17 cellular contexts compared by ENCODE assay signal in the genomic region with DNA sequence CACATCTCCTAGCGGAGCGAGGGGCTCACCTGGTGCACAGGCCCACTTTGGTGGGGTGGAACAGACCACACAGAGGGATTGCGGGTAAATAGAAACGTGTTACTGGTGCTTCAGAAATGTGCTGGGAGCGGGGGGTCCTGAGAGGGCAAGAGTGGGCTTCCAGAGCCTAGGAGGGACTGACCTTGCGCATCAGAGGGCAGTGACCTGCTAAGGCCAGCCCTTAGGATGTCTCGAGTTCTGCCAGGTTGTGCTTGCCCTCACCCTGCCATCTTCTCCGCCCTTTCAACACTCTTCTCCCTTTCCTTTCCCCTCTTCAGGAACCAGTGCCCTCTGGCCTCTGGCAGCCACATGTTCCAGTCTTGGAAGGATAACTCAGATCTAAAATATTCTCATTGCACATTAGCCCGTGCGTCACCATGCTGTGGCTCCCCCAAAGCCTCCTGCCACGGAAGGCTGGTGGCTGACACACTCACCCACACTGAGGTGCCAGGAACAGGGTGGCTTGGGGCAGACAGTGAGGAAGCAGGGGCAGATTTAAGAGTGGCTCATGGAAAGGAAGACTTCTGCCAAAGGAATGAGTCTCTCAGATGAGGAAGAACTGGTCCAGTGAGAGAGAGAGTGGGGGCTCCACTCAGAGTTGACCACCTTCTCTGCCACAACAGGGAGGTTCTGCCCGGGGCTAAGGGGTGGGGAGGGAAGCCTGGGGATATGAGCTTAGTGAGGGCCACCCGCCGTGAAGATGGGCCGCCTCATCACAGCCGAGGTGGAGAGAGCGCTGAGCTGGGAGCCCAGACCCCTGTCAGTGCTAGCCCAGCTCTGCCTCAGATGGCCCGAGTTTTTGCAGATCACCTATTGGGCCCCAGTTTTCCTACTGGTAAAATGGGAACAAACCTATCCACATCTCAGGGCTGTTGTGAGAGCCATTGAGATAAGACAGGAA.
A peak's percentile ranks its signal among the peaks of the same experiment; 100 is the strongest.
DNase-seq lines count a peak whose midpoint lies in the region; ATAC-seq and TF ChIP-seq lines count a peak whose summit lies in the region.
"Had no signal": no experiment of that assay in that cellular context is flagged by ENCODE, and none has a peak within 500 bp of the region (broad histone marks: within the 10 kb centered on the region; RNA-seq: fewer than 3 reads in every experiment).

No MANE protein-coding gene starts in this region.

- no peak overlapping the region for H3K27ac ChIP-seq in suprapubic skin
- H3K27ac ChIP-seq: esophagus squamous epithelium, left ventricle myocardium inferior had no signal

- no peaks in the 10 kb centered on the region for H3K36me3 Mint-ChIP-seq in progenitor cell of endocrine pancreas (ENCODE audit: insufficient read depth)
- H3K36me3 Mint-ChIP-seq: CD14-positive monocyte, WTC11 had no signal

- peaks cover 3% of the 10 kb centered on the region for H3K27me3 Mint-ChIP-seq in progenitor cell of endocrine pancreas

- no peaks in the 10 kb centered on the region for H3K4me1 ChIP-seq in suprapubic skin
- H3K4me1 ChIP-seq: esophagus squamous epithelium had no signal

- no peaks in the 10 kb centered on the region for H3K4me1 Mint-ChIP-seq in progenitor cell of endocrine pancreas (ENCODE audit: low read depth)
- H3K4me1 Mint-ChIP-seq: CD14-positive monocyte had no signal

- no peak for TF ChIP-seq EP300 in suprapubic skin (IDR thresholded peaks at IDR 0.05)

- H3K36me3 ChIP-seq in BJ (ENCODE audit: control insufficient read depth, insufficient read depth, low read length) (no peaks in the 10 kb centered on the region), suprapubic skin (no peaks in the 10 kb centered on the region)
- H3K36me3 ChIP-seq: esophagus squamous epithelium, left ventricle myocardium inferior had no signal

- H3K27me3 ChIP-seq in BJ (ENCODE audit: control insufficient read depth, insufficient read depth, low read length) (no peaks in the 10 kb centered on the region), suprapubic skin (no peaks in the 10 kb centered on the region)
- H3K27me3 ChIP-seq: esophagus squamous epithelium had no signal

- no peak overlapping the region for H3K4me3 ChIP-seq in BJ (ENCODE audit: low read depth, low read length)
- H3K4me3 ChIP-seq in suprapubic skin = no peak overlapping the region
- H3K4me3 ChIP-seq: esophagus squamous epithelium, left ventricle myocardium inferior had no signal

- H3K9me3 Mint-ChIP-seq in progenitor cell of endocrine pancreas (ENCODE audit: low read depth) = peaks cover 6% of the 10 kb centered on the region
- H3K9me3 Mint-ChIP-seq: H9 had no signal

- DNase-seq in BJ (ENCODE audit: low read depth) (peak; percentile 56), HS-5 (ENCODE audit: low read depth) (peak; percentile 87), fibroblast of gingiva (ENCODE audit: low read depth) (peak; percentile 73), progenitor cell of endocrine pancreas (ENCODE audit: low spot score, unreplicated experiment) (no peak), suprapubic skin (ENCODE audit: low spot score in 2 of 2) (no peak), SHP77 treated with DMSO at 0.1 percent for 48 hours (lab: John Stamatoyannopoulos, UW) (no peak), cerebellar cortex (ENCODE audit: low spot score) (no peak)
- no peak for DNase-seq in stimulated activated naive CD8-positive, alpha-beta T cell treated with anti-CD3 and anti-CD28 coated beads, Interleukin-15, Interleukin-2, amounts not matched to agents 100 U/mL and 50 U/mL, for 24 hours
- DNase-seq: activated CD8-positive, alpha-beta T cell treated with anti-CD3 and anti-CD28 coated beads, Interleukin-2, amount 10 ng/mL, durations not matched to agents 7 days and 5 days; activated gamma-delta T cell; anterior cingulate cortex; esophagus squamous epithelium; H9; left ventricle myocardium inferior; substantia nigra had no signal

- no peaks in the 10 kb centered on the region for H3K9me3 ChIP-seq in suprapubic skin
- H3K9me3 ChIP-seq: esophagus squamous epithelium, left ventricle myocardium inferior had no signal

- WGBS in suprapubic skin = 90% methylated on average over 18 of the region's 18 CpGs

- TF ChIP-seq CTCF in BJ (IDR thresholded peaks at IDR 0.05; ENCODE audit: insufficient read depth, low read depth, low read length) (no peak), progenitor cell of endocrine pancreas (IDR thresholded peaks at IDR 0.05; ENCODE audit: unreplicated experiment) (no peak), suprapubic skin (IDR thresholded peaks at IDR 0.05) (no peak)

- H3K4me3 Mint-ChIP-seq in progenitor cell of endocrine pancreas (ENCODE audit: low read depth) = no peak overlapping the region
- H3K4me3 Mint-ChIP-seq: activated CD8-positive, alpha-beta T cell treated with anti-CD3 and anti-CD28 coated beads, Interleukin-2, amount 10 ng/mL, durations not matched to agents 7 days and 5 days; CD14-positive monocyte; H9; WTC11 had no signal

- ATAC-seq in stimulated activated naive CD8-positive, alpha-beta T cell treated with anti-CD3 and anti-CD28 coated beads, Interleukin-15, Interleukin-2, amounts not matched to agents 100 U/mL and 50 U/mL, for 24 hours = no peak
- ATAC-seq: activated CD8-positive, alpha-beta T cell treated with anti-CD3 and anti-CD28 coated beads, Interleukin-2, amount 10 ng/mL, durations not matched to agents 7 days and 5 days; WTC11 had no signal

- POLR2A ChIA-PET in BJ (lab: Charles Lee) = no interaction called here

- CTCF ChIA-PET in BJ (lab: Yijun Ruan, JAX) = no interaction called here

- TF ChIP-seq POLR2A in suprapubic skin (IDR thresholded peaks at IDR 0.05) = no peak

- H3K27ac Mint-ChIP-seq in progenitor cell of endocrine pancreas = peak overlapping the region; percentile 65
- H3K27ac Mint-ChIP-seq: activated CD8-positive, alpha-beta T cell treated with anti-CD3 and anti-CD28 coated beads, Interleukin-2, amount 10 ng/mL, durations not matched to agents 7 days and 5 days; CD14-positive monocyte; H9; WTC11 had no signal

Comparison
In these comparisons a context has a peak if more than half of its experiments do, and no peak if none do; other contexts are left out.
1. DNase-seq: peak in BJ (single experiment), HS-5 (single experiment) and fibroblast of gingiva (single experiment); none in progenitor cell of endocrine pancreas (single experiment), stimulated activated naive CD8-positive, alpha-beta T cell treated with anti-CD3 and anti-CD28 coated beads, Interleukin-15, Interleukin-2, amounts not matched to agents 100 U/mL and 50 U/mL, for 24 hours (single experiment), suprapubic skin (0 of 2), SHP77 treated with DMSO at 0.1 percent for 48 hours (single experiment) and cerebellar cortex (single experiment).